ENCODE assay signal across 18 cellular contexts in genomic region chr16:80063028-80063767, GRCh38.
DNase-seq lines count a peak whose midpoint lies in the region; ATAC-seq and TF ChIP-seq lines count a peak whose summit lies in the region.
"Had no signal": no experiment of that assay in that cellular context is flagged by ENCODE, and none has a peak within 500 bp of the region (broad histone marks: within the 10 kb centered on the region; RNA-seq: fewer than 3 reads in every experiment).

No MANE protein-coding gene starts in this region.

- in situ Hi-C loops in GM23248 (cut with MboI): no loop called here

- H3K9me3 Mint-ChIP-seq in GM23338: no peaks in the 10 kb centered on the region
- H3K9me3 Mint-ChIP-seq: T-cell had no signal

- H3K27me3 ChIP-seq in GM23248 (replicated peaks; ENCODE audit: insufficient read depth) (no peaks in the 10 kb centered on the region; the same call in none of the 2 replicates), MM.1S (replicated peaks; ENCODE audit: insufficient read depth, low read length) (no peaks in the 10 kb centered on the region), right cardiac atrium (ENCODE audit: control insufficient read depth, insufficient read depth) (no peaks in the 10 kb centered on the region), GM23338 (ENCODE audit: insufficient read depth) (no peaks in the 10 kb centered on the region)
- H3K27me3 ChIP-seq: testis had no signal

- H3K79me2 ChIP-seq in GM23248 (ENCODE audit: insufficient read depth): no peaks in the 10 kb centered on the region
- no peaks in the 10 kb centered on the region for H3K79me2 ChIP-seq in MM.1S (ENCODE audit: low read length)
- H3K79me2 ChIP-seq in GM23338 (replicated peaks; ENCODE audit: insufficient read depth): no peaks in the 10 kb centered on the region

- H3K4me1 ChIP-seq in GM23248 (ENCODE audit: insufficient read depth): no peaks in the 10 kb centered on the region
- peaks cover 3% of the 10 kb centered on the region; the same call in 1 of the 2 replicates for H3K4me1 ChIP-seq in MM.1S (ENCODE audit: low read length)
- H3K4me1 ChIP-seq in right cardiac atrium (ENCODE audit: control insufficient read depth, insufficient read depth, low read length): no peaks in the 10 kb centered on the region
- H3K4me1 ChIP-seq in GM23338 (ENCODE audit: insufficient read depth): 0 out of 2 replicates have a peak, but pooled peaks cover 9% of the 10 kb centered on the region

- H3K4me3 Mint-ChIP-seq in GM23338: no peak overlapping the region
- H3K4me3 Mint-ChIP-seq: activated CD8-positive, alpha-beta memory T cell treated with anti-CD3 and anti-CD28 coated beads, Interleukin-2, amount 10 ng/mL, durations not matched to agents 7 days and 5 days; activated naive CD8-positive, alpha-beta T cell; T-cell had no signal

- no peak overlapping the region for H3K4me3 ChIP-seq in GM23248
- no peak overlapping the region for H3K4me3 ChIP-seq in MM.1S (ENCODE audit: low read length)
- no peak overlapping the region for H3K4me3 ChIP-seq in right cardiac atrium (ENCODE audit: low read length)
- H3K4me3 ChIP-seq in GM23338: no peak overlapping the region
- H3K4me3 ChIP-seq: testis had no signal

- H3K36me3 ChIP-seq in GM23248 (ENCODE audit: low read depth) (no peaks in the 10 kb centered on the region), MM.1S (replicated peaks; ENCODE audit: insufficient read depth, low read length) (no peaks in the 10 kb centered on the region), GM23338 (ENCODE audit: insufficient read depth) (no peaks in the 10 kb centered on the region)

- no peak for TF ChIP-seq CTCF in MM.1S (IDR thresholded peaks at IDR 0.05; ENCODE audit: low read length)
- no peak for TF ChIP-seq CTCF in GM23338 (conservative IDR thresholded peaks at IDR 0.05; ENCODE audit: low read depth in 2 of 2)

- no peak overlapping the region for H3K27ac ChIP-seq in GM23248
- peak overlapping the region; percentile 16; the same call in 1 of the 2 replicates for H3K27ac ChIP-seq in MM.1S (ENCODE audit: low read length)
- H3K27ac ChIP-seq in right cardiac atrium (ENCODE audit: low read length): peak overlapping the region; percentile 55
- H3K27ac ChIP-seq in GM23338 (ENCODE audit: low read depth): no peak overlapping the region

- 13 to 14% methylated on average over 9 of the region's 9 CpGs for WGBS in GM23248 (ENCODE audit: low coverage in 1 of 2, low lambda C conversion rate in 2 of 2, missing lambda C conversion rate in 2 of 2), 2 experiments
- 54% methylated on average over 9 of the region's 9 CpGs for WGBS in right cardiac atrium

- H2AFZ ChIP-seq in GM23248 (peak overlapping the region; percentile 34; the same call in 1 of the 2 replicates), MM.1S (ENCODE audit: low read length) (no peak overlapping the region), GM23338 (no peak overlapping the region)

- H3K9me2 ChIP-seq in GM23248 (ENCODE audit: insufficient read depth): no peaks in the 10 kb centered on the region
- no peaks in the 10 kb centered on the region for H3K9me2 ChIP-seq in MM.1S (replicated peaks; ENCODE audit: insufficient read depth, low read length)
- no peaks in the 10 kb centered on the region for H3K9me2 ChIP-seq in GM23338 (ENCODE audit: insufficient read depth)

- peaks cover 2% of the 10 kb centered on the region for H3K27me3 Mint-ChIP-seq in GM23338 (ENCODE audit: insufficient read depth, low read depth, poor library complexity)
- H3K27me3 Mint-ChIP-seq: activated naive CD8-positive, alpha-beta T cell had no signal

- intact Hi-C loops in right cardiac atrium (cut with DNase I): no loop called here

- H3K9ac ChIP-seq in GM23248 (no peak overlapping the region), MM.1S (ENCODE audit: low read length) (no peak overlapping the region)

- ATAC-seq in right cardiac atrium: peak; percentile 60 to 90
- no peak for ATAC-seq in HG02840 (IDR thresholded peaks at IDR 0.05; ENCODE audit: low FRiP score, unreplicated experiment)
- ATAC-seq in GM23338: no peak
- ATAC-seq: activated CD8-positive, alpha-beta memory T cell treated with anti-CD3 and anti-CD28 coated beads, Interleukin-2, amount 10 ng/mL, durations not matched to agents 7 days and 5 days; T-cell had no signal

- H3F3A ChIP-seq in GM23248 (ENCODE audit: insufficient read depth) (no peaks in the 10 kb centered on the region), MM.1S (ENCODE audit: insufficient read depth, low read length) (no peaks in the 10 kb centered on the region; the same call in 1 of the 2 replicates), GM23338 (replicated peaks; ENCODE audit: low read depth) (no peaks in the 10 kb centered on the region)

- DNase-seq in GM23248 (peak; percentile 23), MM.1S (no peak), right cardiac atrium (peak in 1 of 3 donors; percentile 57), smooth muscle cell of the brain vasculature (ENCODE audit: low read depth, low spot score) (peak; percentile 1), NCI-H128 (lab: John Stamatoyannopoulos, UW; ENCODE audit: unreplicated experiment) (no peak), GM23338 (ENCODE audit: low spot score) (no peak)
- DNase-seq: activated CD4-positive, alpha-beta T cell treated with anti-CD3 and anti-CD28 coated beads for 48 hours; activated CD8-positive, alpha-beta memory T cell treated with anti-CD3 and anti-CD28 coated beads, Interleukin-2, amount 10 ng/mL, durations not matched to agents 7 days and 5 days; DND-41; HCEC 1CT; NCI-H1436; NCI-H2171 treated with DMSO at 0.1 percent for 48 hours; NCI-H526 treated with DMSO at 0.1 percent for 48 hours; SHP77; T-cell; testis had no signal

- no peaks in the 10 kb centered on the region for H3K9me3 ChIP-seq in GM23248 (ENCODE audit: low read depth)
- H3K9me3 ChIP-seq in MM.1S (replicated peaks; ENCODE audit: insufficient read depth, low read length): no peaks in the 10 kb centered on the region
- H3K9me3 ChIP-seq in right cardiac atrium (ENCODE audit: control insufficient read depth, low read length): no peaks in the 10 kb centered on the region
- H3K9me3 ChIP-seq: testis had no signal

- no peak overlapping the region for H3K4me2 ChIP-seq in GM23248 (ENCODE audit: unreplicated experiment)
- H3K4me2 ChIP-seq in MM.1S (ENCODE audit: low read depth, low read length): no peak overlapping the region
- no peak overlapping the region for H3K4me2 ChIP-seq in GM23338

- H4K20me1 ChIP-seq in GM23248 (ENCODE audit: insufficient read depth) (no peaks in the 10 kb centered on the region), MM.1S (ENCODE audit: insufficient read depth, low read length) (no peaks in the 10 kb centered on the region), GM23338 (replicated peaks; ENCODE audit: insufficient read depth) (no peaks in the 10 kb centered on the region)

- H3K27ac Mint-ChIP-seq in GM23338: no peak overlapping the region
- H3K27ac Mint-ChIP-seq: activated CD8-positive, alpha-beta memory T cell treated with anti-CD3 and anti-CD28 coated beads, Interleukin-2, amount 10 ng/mL, durations not matched to agents 7 days and 5 days; activated naive CD8-positive, alpha-beta T cell; T-cell had no signal

- H3K36me3 Mint-ChIP-seq in GM23338 (ENCODE audit: low read depth): no peaks in the 10 kb centered on the region
- H3K36me3 Mint-ChIP-seq: activated CD8-positive, alpha-beta memory T cell treated with anti-CD3 and anti-CD28 coated beads, Interleukin-2, amount 10 ng/mL, durations not matched to agents 7 days and 5 days; activated naive CD8-positive, alpha-beta T cell; T-cell had no signal

- H3K4me1 Mint-ChIP-seq in GM23338: peaks cover 8% of the 10 kb centered on the region; the same call in 2 of the 3 replicates
- H3K4me1 Mint-ChIP-seq: activated CD8-positive, alpha-beta memory T cell treated with anti-CD3 and anti-CD28 coated beads, Interleukin-2, amount 10 ng/mL, durations not matched to agents 7 days and 5 days; T-cell had no signal

TF ChIP-seq in GM23338, 12 proteins besides CTCF, POLR2A, EP300 and RAD21 (continues in another document):
- TF ChIP-seq CREB1 (CRISPR knock-in tag; IDR thresholded peaks at IDR 0.05; ENCODE audit: low read depth) (no peak), ZNF331 (CRISPR knock-in tag; IDR thresholded peaks at IDR 0.05; ENCODE audit: low read depth) (no peak), JUNB (IDR thresholded peaks at IDR 0.05; ENCODE audit: unreplicated experiment) (no peak)

Comparison
In these comparisons a context has a peak if more than half of its experiments do, and no peak if none do; other contexts are left out.
1. DNase-seq: peak in GM23248 (single experiment) and smooth muscle cell of the brain vasculature (single experiment); none in MM.1S (single experiment), NCI-H128 (single experiment) and GM23338 (single experiment).
2. H3K27ac ChIP-seq: peak in MM.1S (single experiment) and right cardiac atrium (single experiment); none in GM23248 (single experiment) and GM23338 (single experiment).
3. ATAC-seq: peak in right cardiac atrium (2 of 2); none in HG02840 (single experiment) and GM23338 (single experiment).